Comparison of ENCODE assay signal across 20 cellular contexts in the genomic region with DNA sequence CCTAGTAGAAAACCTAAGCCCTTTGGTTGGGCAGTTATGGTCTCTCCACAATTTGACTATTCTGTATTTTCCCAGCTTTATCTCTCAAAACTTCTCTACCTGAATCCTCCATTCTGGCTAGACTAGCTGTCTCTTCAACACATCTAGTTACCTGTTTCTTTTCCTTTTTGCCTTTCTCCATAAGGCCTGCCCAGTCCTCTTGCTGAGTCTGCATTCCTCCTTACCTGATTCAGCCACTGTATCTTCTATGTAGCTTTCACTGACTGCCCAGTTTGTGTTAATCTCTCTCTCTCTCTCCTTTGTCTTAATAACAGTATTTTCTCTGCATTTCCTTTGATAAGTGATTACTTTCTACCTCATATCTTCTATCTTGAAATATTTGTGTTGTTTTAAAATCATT. TPM values are rescaled to one million over a fixed set of nuclear protein-coding genes. Genes with fewer than 3 reads are reported as not detected.
DNase-seq lines count a peak whose midpoint lies in the region; ATAC-seq and TF ChIP-seq lines count a peak whose summit lies in the region.
"Had no signal": no experiment of that assay in that cellular context is flagged by ENCODE, and none has a peak within 500 bp of the region (broad histone marks: within the 10 kb centered on the region; RNA-seq: fewer than 3 reads in every experiment).

No MANE protein-coding gene starts in this region.

- H3K4me3 ChIP-seq in heart right ventricle: no peak overlapping the region
- H3K4me3 ChIP-seq: heart left ventricle, thoracic aorta had no signal

- no peak for DNase-seq in activated T-cell treated with anti-CD3 and anti-CD28 coated beads, Interleukin-2, amount 50 U/mL, for 24 hours
- no peak for DNase-seq in activated T-cell treated with anti-CD3 and anti-CD28 coated beads for 4 hours
- DNase-seq in natural killer cell: no peak
- no peak for DNase-seq in A172 (ENCODE audit: low spot score)
- DNase-seq in heart right ventricle: no peak
- no peak for DNase-seq in activated T-cell treated with anti-CD3 and anti-CD28 coated beads, Interleukin-2, amount 50 U/mL, for 72 hours
- DNase-seq: activated gamma-delta T cell treated with Interleukin-2 at 50 U/mL for 16 hours, COR-L47, heart left ventricle, Kasumi-1, left ventricle myocardium superior, NCI-H1092 treated with DMSO at 0.1 percent for 48 hours, NCI-H2081, NCI-H510A, occipital lobe, retina, SW 1271 had no signal

- no peak overlapping the region for H3K4me3 Mint-ChIP-seq in activated T-cell treated with anti-CD3 and anti-CD28 coated beads, Interleukin-2, amount 50 U/mL, for 24 hours
- H3K4me3 Mint-ChIP-seq in IgD-negative memory B cell (peak overlapping the region in 1 of 4 donors; percentile 11), natural killer cell (no peak overlapping the region)
- H3K4me3 Mint-ChIP-seq in activated naive CD8-positive, alpha-beta T cell: no peak overlapping the region
- H3K4me3 Mint-ChIP-seq in activated T-cell treated with anti-CD3 and anti-CD28 coated beads, Interleukin-2, amount 50 U/mL, for 72 hours: no peak overlapping the region

- peaks cover 0 to 41% (median 14%) of the 10 kb centered on the region in 9 donors for H3K36me3 ChIP-seq in heart right ventricle

- no peaks in the 10 kb centered on the region for H3K27me3 ChIP-seq in heart right ventricle
- H3K27me3 ChIP-seq: heart left ventricle had no signal

- H3K4me1 Mint-ChIP-seq in activated T-cell treated with anti-CD3 and anti-CD28 coated beads, Interleukin-2, amount 50 U/mL, for 24 hours (ENCODE audit: low read depth): peaks cover 41% of the 10 kb centered on the region
- H3K4me1 Mint-ChIP-seq in IgD-negative memory B cell (peaks cover 10 to 20% (median 12%) of the 10 kb centered on the region in 3 donors), natural killer cell (peaks cover 20 to 22% of the 10 kb centered on the region in 2 donors)
- H3K4me1 Mint-ChIP-seq in activated naive CD8-positive, alpha-beta T cell (ENCODE audit: low read depth): peaks cover 36% of the 10 kb centered on the region
- peaks cover 25% of the 10 kb centered on the region for H3K4me1 Mint-ChIP-seq in activated T-cell treated with anti-CD3 and anti-CD28 coated beads, Interleukin-2, amount 50 U/mL, for 72 hours (ENCODE audit: low read depth)

- intact Hi-C loops in natural killer cell (cut with micrococcal nuclease) (loop anchor here (5.0 to 10.0 kb wide), 3 partner anchors 169 to 349 kb away; a partner anchor contains a TSS), heart right ventricle (cut with DNase I) (loop anchor here in 1 of 10 donors (10.0 kb wide), 1 partner anchor 79 kb away; no protein-coding TSS in a partner anchor)

- H3K36me3 Mint-ChIP-seq in activated T-cell treated with anti-CD3 and anti-CD28 coated beads, Interleukin-2, amount 50 U/mL, for 24 hours (ENCODE audit: low read depth): peaks cover 44% of the 10 kb centered on the region
- H3K36me3 Mint-ChIP-seq in IgD-negative memory B cell: peaks cover 4% of the 10 kb centered on the region
- H3K36me3 Mint-ChIP-seq in activated naive CD8-positive, alpha-beta T cell: peaks cover 15% of the 10 kb centered on the region
- H3K36me3 Mint-ChIP-seq in natural killer cell: peaks cover 9% of the 10 kb centered on the region
- H3K36me3 Mint-ChIP-seq in activated T-cell treated with anti-CD3 and anti-CD28 coated beads, Interleukin-2, amount 50 U/mL, for 72 hours (ENCODE audit: insufficient read depth in 2 of 2): peaks cover 0 to 10% of the 10 kb centered on the region in 2 donors

- H3K4me1 ChIP-seq in heart right ventricle: peaks cover 0 to 13% (median 0%) of the 10 kb centered on the region in 9 donors

- H3K27ac Mint-ChIP-seq in activated T-cell treated with anti-CD3 and anti-CD28 coated beads, Interleukin-2, amount 50 U/mL, for 24 hours: peak overlapping the region; percentile 1
- H3K27ac Mint-ChIP-seq in IgD-negative memory B cell (peak overlapping the region; percentile 1 to 6 (median 5)), natural killer cell (peak overlapping the region; percentile 42 to 70)
- peak overlapping the region; percentile 37 for H3K27ac Mint-ChIP-seq in activated naive CD8-positive, alpha-beta T cell
- H3K27ac Mint-ChIP-seq in activated T-cell treated with anti-CD3 and anti-CD28 coated beads, Interleukin-2, amount 50 U/mL, for 72 hours: no peak overlapping the region

- ATAC-seq in natural killer cell (no peak), heart right ventricle (no peak)
- no peak for ATAC-seq in activated T-cell treated with anti-CD3 and anti-CD28 coated beads, Interleukin-2, amount 50 U/mL, for 72 hours (replicated peaks in 1 of 2)
- ATAC-seq: heart left ventricle, left ventricle myocardium superior had no signal

- TF ChIP-seq CTCF in natural killer cell (IDR thresholded peaks at IDR 0.05): no peak
- no peak for TF ChIP-seq CTCF in heart right ventricle (IDR thresholded peaks at IDR 0.05)

- no peaks in the 10 kb centered on the region for H3K9me3 ChIP-seq in heart right ventricle
- H3K9me3 ChIP-seq: heart left ventricle, thoracic aorta had no signal

- no peak overlapping the region for H3K27ac ChIP-seq in heart right ventricle
- H3K27ac ChIP-seq: heart left ventricle, thoracic aorta had no signal

- no peaks in the 10 kb centered on the region for H3K27me3 Mint-ChIP-seq in activated T-cell treated with anti-CD3 and anti-CD28 coated beads, Interleukin-2, amount 50 U/mL, for 24 hours
- H3K27me3 Mint-ChIP-seq in IgD-negative memory B cell: no peaks in the 10 kb centered on the region
- H3K27me3 Mint-ChIP-seq in activated naive CD8-positive, alpha-beta T cell: no peaks in the 10 kb centered on the region
- no peaks in the 10 kb centered on the region for H3K27me3 Mint-ChIP-seq in natural killer cell (ENCODE audit: low read depth in 2 of 2)
- no peaks in the 10 kb centered on the region for H3K27me3 Mint-ChIP-seq in activated T-cell treated with anti-CD3 and anti-CD28 coated beads, Interleukin-2, amount 50 U/mL, for 72 hours (ENCODE audit: low read depth)

- no peaks in the 10 kb centered on the region for H3K9me3 Mint-ChIP-seq in activated T-cell treated with anti-CD3 and anti-CD28 coated beads, Interleukin-2, amount 50 U/mL, for 24 hours
- H3K9me3 Mint-ChIP-seq in IgD-negative memory B cell (no peaks in the 10 kb centered on the region), natural killer cell (no peaks in the 10 kb centered on the region)
- no peaks in the 10 kb centered on the region for H3K9me3 Mint-ChIP-seq in activated naive CD8-positive, alpha-beta T cell (ENCODE audit: low read depth)
- no peaks in the 10 kb centered on the region for H3K9me3 Mint-ChIP-seq in activated T-cell treated with anti-CD3 and anti-CD28 coated beads, Interleukin-2, amount 50 U/mL, for 72 hours

RNA-seq across cellular contexts. Expression of a gene that starts 2.1 kb away (rescaled TPM):
- 30.2 TPM for polyA plus RNA-seq in IgD-negative memory B cell
- 10 to 100 TPM; 20.9 to 33.0 (median 32.4) TPM for total RNA-seq in natural killer cell
- 14.8 and 16.1 TPM in 2 replicates for total RNA-seq in A172 (2014; rRNA removed; shearing (Covaris generic))
- total RNA-seq in heart right ventricle: 1 to 10 TPM in 7 of 10 donors, under 1 TPM in 3; 0.50 to 9.0 (median 1.3) TPM
- polyA plus RNA-seq in heart right ventricle: 1 to 10 TPM; 2.0 to 2.3 TPM
- 10 to 100 TPM; 31.9 to 39.3 TPM for total RNA-seq in activated T-cell treated with anti-CD3 and anti-CD28 coated beads, Interleukin-2, amount 50 U/mL, for 72 hours

RNA-seq across cellular contexts. Expression of a gene that starts 9.7 kb away (rescaled TPM):
- polyA plus RNA-seq in IgD-negative memory B cell (192 TPM), heart right ventricle (1 to 10 TPM; 1.8 to 2.2 TPM)
- total RNA-seq in natural killer cell (100 to 1,000 TPM in 1 of 3 donors, 10 to 100 TPM in 2; 89.6 to 103 (median 98.9) TPM), heart right ventricle (10 to 100 TPM in 1 of 10 donors, 1 to 10 TPM in 8, under 1 TPM in 1; 0.77 to 14.2 (median 1.5) TPM)
- total RNA-seq in A172 (2014; rRNA removed; shearing (Covaris generic)): 0.24 and 0.60 TPM in 2 replicates
- total RNA-seq in activated T-cell treated with anti-CD3 and anti-CD28 coated beads, Interleukin-2, amount 50 U/mL, for 72 hours: 10 to 100 TPM; 28.0 to 37.3 TPM

RNA-seq across cellular contexts. Expression of a gene that starts 26.5 kb away (rescaled TPM):
- not detected for polyA plus RNA-seq in IgD-negative memory B cell
- 1 to 10 TPM in 2 of 3 donors, under 1 TPM in 1; 0.96 to 2.8 (median 1.3) TPM for total RNA-seq in natural killer cell
- total RNA-seq in A172 (2014; rRNA removed; shearing (Covaris generic)): not detected in 2 replicates
- total RNA-seq in heart right ventricle: under 1 TPM in 3 of 10 donors, not detected in 7; 0.36 to 0.77 (median 0.75) TPM
- polyA plus RNA-seq in heart right ventricle: under 1 TPM; 0.07 to 0.22 TPM
- total RNA-seq in activated T-cell treated with anti-CD3 and anti-CD28 coated beads, Interleukin-2, amount 50 U/mL, for 72 hours: 1 to 10 TPM in 1 of 2 donors, under 1 TPM in 1; 0.42 to 1.1 TPM
- total RNA-seq: thoracic aorta had no signal
